ENCODE assay signal across 8 cellular contexts in the genomic region with DNA sequence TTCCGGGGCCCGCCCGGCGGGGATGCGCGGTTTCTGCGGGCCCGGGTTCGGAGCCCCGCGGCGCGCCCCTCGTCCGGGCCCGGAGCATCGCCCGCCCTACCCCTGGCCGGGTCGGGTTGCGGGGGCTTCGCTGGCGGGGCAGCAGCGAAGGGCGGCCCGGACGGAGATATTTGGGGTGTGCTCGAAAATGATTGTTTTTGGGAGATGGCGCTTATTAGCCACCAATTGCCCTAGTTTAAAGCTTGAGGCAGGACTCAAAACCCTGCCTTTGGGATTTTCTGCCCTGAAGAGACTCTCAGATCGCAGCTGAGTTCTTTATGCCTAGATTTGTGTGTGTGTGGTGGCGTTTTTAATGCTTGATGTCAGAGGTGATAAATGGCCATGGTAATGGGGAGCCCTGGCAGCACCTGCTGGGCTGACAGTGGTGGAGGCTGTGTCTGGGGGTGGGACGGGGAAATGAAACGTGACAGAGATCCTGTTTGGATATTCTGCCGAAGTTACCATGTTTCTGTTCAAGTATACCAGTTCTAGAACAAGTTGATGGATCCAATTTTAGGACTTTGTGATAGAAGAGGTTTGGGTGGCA. TPM values are rescaled to one million over a fixed set of nuclear protein-coding genes. Genes with fewer than 3 reads are reported as not detected.
DNase-seq lines count a peak whose midpoint lies in the region; ATAC-seq and TF ChIP-seq lines count a peak whose summit lies in the region.

No MANE protein-coding gene starts in this region.

- H3K9ac ChIP-seq in iPS-20b (ENCODE audit: low read depth, low read length) = peak overlapping the region; percentile 81; the same call in 1 of the 2 replicates

- H3K27me3 Mint-ChIP-seq in activated naive CD8-positive, alpha-beta T cell treated with anti-CD3 and anti-CD28 coated beads for 36 hours = no peaks in the 10 kb centered on the region

- peaks cover 52% of the 10 kb centered on the region for H3K4me1 Mint-ChIP-seq in activated naive CD8-positive, alpha-beta T cell treated with anti-CD3 and anti-CD28 coated beads for 36 hours

- H3K9me3 ChIP-seq in right atrium auricular region = no peaks in the 10 kb centered on the region
- no peaks in the 10 kb centered on the region for H3K9me3 ChIP-seq in MG63
- H3K9me3 ChIP-seq in iPS-20b (ENCODE audit: insufficient read depth, low read depth, low read length) = no peaks in the 10 kb centered on the region

- H3K4me1 ChIP-seq in right atrium auricular region (peaks cover 0 to 58% of the 10 kb centered on the region in 2 donors), iPS-20b (ENCODE audit: insufficient read depth, low read length) (peaks cover 48% of the 10 kb centered on the region)

- no peak for TF ChIP-seq CTCF in right atrium auricular region (IDR thresholded peaks at IDR 0.05)

- H3K36me3 ChIP-seq in right atrium auricular region = no peaks in the 10 kb centered on the region
- no peaks in the 10 kb centered on the region for H3K36me3 ChIP-seq in MG63
- no peaks in the 10 kb centered on the region for H3K36me3 ChIP-seq in iPS-20b (ENCODE audit: insufficient read depth, low read depth, low read length)

- H3K27me3 ChIP-seq in right atrium auricular region = no peaks in the 10 kb centered on the region
- no peaks in the 10 kb centered on the region for H3K27me3 ChIP-seq in MG63
- H3K27me3 ChIP-seq in iPS-20b (ENCODE audit: insufficient read depth, low read length) = no peaks in the 10 kb centered on the region

- no peak for DNase-seq in right atrium auricular region (ENCODE audit: low spot score)
- no peak for DNase-seq in left cardiac atrium
- DNase-seq in MG63 = no peak
- DNase-seq in activated naive CD8-positive, alpha-beta T cell treated with anti-CD3 and anti-CD28 coated beads for 36 hours = peak; percentile 33
- DNase-seq in stimulated activated CD4-positive, alpha-beta T cell treated with anti-CD3 and anti-CD28 coated beads, Interleukin-2, amount 100 ng/mL, for 24 hours = peak; percentile 35 to 43
- DNase-seq in NCI-H1436 treated with DMSO at 0.1 percent for 48 hours (lab: John Stamatoyannopoulos, UW) = no peak
- no peak for DNase-seq in cerebellar cortex (ENCODE audit: low spot score)

- H3K27ac ChIP-seq in right atrium auricular region (peak overlapping the region; percentile 76 to 82), iPS-20b (ENCODE audit: low read length) (no peak overlapping the region)

- no peak for ATAC-seq in left cardiac atrium

- H3K4me3 ChIP-seq in right atrium auricular region (peak overlapping the region; percentile 68 to 87), MG63 (peak overlapping the region; percentile 62), iPS-20b (ENCODE audit: low read length) (peak overlapping the region; percentile 93)

- H3K9me3 Mint-ChIP-seq in activated naive CD8-positive, alpha-beta T cell treated with anti-CD3 and anti-CD28 coated beads for 36 hours = no peaks in the 10 kb centered on the region

- intact Hi-C loops in left cardiac atrium (cut with DNase I) = loop anchor here in 1 of 2 donors (5.0 kb wide), 2 partner anchors 60 to 160 kb away; a partner anchor contains a TSS

- H3K27ac Mint-ChIP-seq in activated naive CD8-positive, alpha-beta T cell treated with anti-CD3 and anti-CD28 coated beads for 36 hours = peak overlapping the region; percentile 85

- H3K36me3 Mint-ChIP-seq in activated naive CD8-positive, alpha-beta T cell treated with anti-CD3 and anti-CD28 coated beads for 36 hours = peaks cover 2% of the 10 kb centered on the region

- peak overlapping the region; percentile 95 for H3K4me3 Mint-ChIP-seq in activated naive CD8-positive, alpha-beta T cell treated with anti-CD3 and anti-CD28 coated beads for 36 hours

RNA-seq across cellular contexts. Expression of a gene that starts 0.6 kb away (rescaled TPM):
- total RNA-seq in right atrium auricular region = 10 to 100 TPM in 1 of 2 donors, 1 to 10 TPM in 1; 9.5 to 10.6 TPM
- 1 to 10 TPM; 5.3 to 7.1 TPM for total RNA-seq in left cardiac atrium
- total RNA-seq in MG63 (2014; rRNA removed; shearing (Covaris generic); ENCODE audit: low replicate concordance) = 5.1 and 13.4 TPM in 2 replicates
- 1 to 10 TPM; 4.8 to 5.3 TPM for total RNA-seq in activated naive CD8-positive, alpha-beta T cell treated with anti-CD3 and anti-CD28 coated beads for 36 hours

RNA-seq across cellular contexts. Expression of a gene that starts 44.5 kb away (rescaled TPM):
- total RNA-seq in right atrium auricular region = 10 to 100 TPM; 11.5 to 30.2 TPM
- total RNA-seq in left cardiac atrium = 10 to 100 TPM; 20.1 to 28.2 TPM
- total RNA-seq in MG63 (2014; rRNA removed; shearing (Covaris generic); ENCODE audit: low replicate concordance) = 18.7 and 23.4 TPM in 2 replicates
- not detected for total RNA-seq in activated naive CD8-positive, alpha-beta T cell treated with anti-CD3 and anti-CD28 coated beads for 36 hours

RNA-seq across cellular contexts. Expression of a gene that starts 58.8 kb away (rescaled TPM):
- 100 to 1,000 TPM; 111 to 181 TPM for total RNA-seq in right atrium auricular region
- total RNA-seq in left cardiac atrium = 100 to 1,000 TPM; 121 to 146 TPM
- 106 and 142 TPM in 2 replicates for total RNA-seq in MG63 (2014; rRNA removed; shearing (Covaris generic); ENCODE audit: low replicate concordance)
- total RNA-seq in activated naive CD8-positive, alpha-beta T cell treated with anti-CD3 and anti-CD28 coated beads for 36 hours = 10 to 100 TPM; 64.6 to 65.3 TPM

Comparison
In these comparisons a context has a peak if more than half of its experiments do, and no peak if none do; other contexts are left out.
1. DNase-seq: peak in activated naive CD8-positive, alpha-beta T cell treated with anti-CD3 and anti-CD28 coated beads for 36 hours (single experiment) and stimulated activated CD4-positive, alpha-beta T cell treated with anti-CD3 and anti-CD28 coated beads, Interleukin-2, amount 100 ng/mL, for 24 hours (2 of 2); none in right atrium auricular region (single experiment), left cardiac atrium (single experiment), MG63 (single experiment), NCI-H1436 treated with DMSO at 0.1 percent for 48 hours (single experiment) and cerebellar cortex (single experiment).
2. RNA of a gene that starts 44.5 kb away (total RNA-seq): 11.5 to 30.2 TPM in right atrium auricular region, 20.1 to 28.2 TPM in left cardiac atrium and 18.7 to 23.4 TPM in MG63; not detected in activated naive CD8-positive, alpha-beta T cell treated with anti-CD3 and anti-CD28 coated beads for 36 hours; every median in the first group is over 10 times any median in the second.
3. Peak in every context shown above with its lines, with median percentiles within 50 percentile points of each other: H3K4me3 ChIP-seq.